ENCODE assay signal across 8 cellular contexts in the genomic region with DNA sequence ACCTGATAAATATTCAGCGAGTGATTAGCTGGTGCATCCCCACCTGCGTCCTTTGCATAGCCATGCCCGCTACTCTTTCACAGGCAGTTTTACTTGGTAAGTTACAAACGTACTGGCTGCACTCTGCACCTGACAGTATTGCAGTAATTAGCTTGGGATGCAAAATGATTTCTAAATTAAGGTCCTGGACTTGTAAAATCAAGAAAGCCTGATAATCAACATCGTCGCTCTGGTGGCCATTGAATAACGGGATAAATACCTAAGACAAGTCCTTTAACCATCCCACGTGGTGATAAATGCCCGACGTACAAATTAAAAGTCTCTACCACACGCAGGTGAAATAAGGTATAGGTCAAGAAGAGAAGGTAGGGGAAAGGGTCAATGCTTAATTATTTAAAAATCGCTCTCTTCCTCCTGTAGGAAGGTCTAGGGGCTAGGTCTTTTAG. TPM values are rescaled to one million over a fixed set of nuclear protein-coding genes. Genes with fewer than 3 reads are reported as not detected.
A peak's percentile ranks its signal among the peaks of the same experiment; 100 is the strongest.
DNase-seq lines count a peak whose midpoint lies in the region; ATAC-seq and TF ChIP-seq lines count a peak whose summit lies in the region.

No MANE protein-coding gene starts in this region.

- peaks cover 43 to 60% (median 47%) of the 10 kb centered on the region in 3 donors for H3K27me3 Mint-ChIP-seq in naive B cell

- peaks cover 0 to 3% (median 0%) of the 10 kb centered on the region in 7 donors for H3K9me3 Mint-ChIP-seq in naive B cell

- peak overlapping the region; percentile 85 to 95 (median 89) for H3K4me3 Mint-ChIP-seq in naive B cell

- DNase-seq in AG09309 (ENCODE audit: low read depth) = no peak
- no peak for DNase-seq in Jurkat, Clone E6-1 (ENCODE audit: low read depth, low spot score)
- no peak for DNase-seq in naive B cell
- DNase-seq in activated effector memory CD4-positive, alpha-beta T cell treated with anti-CD3 and anti-CD28 coated beads, Interleukin-2, amount 50 U/mL, for 16 hours = no peak
- DNase-seq in NCI-H2227 (lab: John Stamatoyannopoulos, UW; ENCODE audit: unreplicated experiment) = no peak

- H3K4me3 ChIP-seq in AG09309 (ENCODE audit: control insufficient read depth, low read depth, low read length) = peak overlapping the region; percentile 68
- H3K4me3 ChIP-seq in Jurkat, Clone E6-1 (ENCODE audit: low read length) = peak overlapping the region; percentile 73

- peak overlapping the region; percentile 54 for H3K27ac ChIP-seq in cingulate gyrus (ENCODE audit: low read depth, low read length)

- H3K36me3 Mint-ChIP-seq in naive B cell = peaks cover 0 to 9% of the 10 kb centered on the region in 2 donors

- TF ChIP-seq CTCF in AG09309 (IDR thresholded peaks at IDR 0.05; ENCODE audit: control insufficient read depth, insufficient read depth, low read depth, low read length, missing control alignments) = no peak

- ATAC-seq in naive B cell (ENCODE audit: low read depth in 2 of 2) (no peak), HG02571 (IDR thresholded peaks at IDR 0.05; ENCODE audit: unreplicated experiment) (no peak), GM21423 (IDR thresholded peaks at IDR 0.05; ENCODE audit: unreplicated experiment) (no peak)

- peaks cover 8 to 11% (median 8%) of the 10 kb centered on the region in 3 donors for H3K4me1 Mint-ChIP-seq in naive B cell

- peak overlapping the region in 2 of 6 donors; percentile 2 to 81 for H3K27ac Mint-ChIP-seq in naive B cell

RNA-seq across cellular contexts. Expression of a gene that starts 1.0 kb away (rescaled TPM):
- polyA plus RNA-seq in Jurkat, Clone E6-1 (2012; ENCODE audit: insufficient read depth, insufficient read length) = 22.2 TPM
- polyA plus RNA-seq in naive B cell (ENCODE audit: low read depth in 6 of 6) = under 1 TPM in 2 of 6 donors, not detected in 4; 0.03 to 0.06 TPM
